8 cellular contexts compared by ENCODE assay signal in genomic region chr15:43509002-43509922, GRCh38. TPM values are rescaled to one million over a fixed set of nuclear protein-coding genes. Genes with fewer than 3 reads are reported as not detected.
DNase-seq lines count a peak whose midpoint lies in the region; ATAC-seq and TF ChIP-seq lines count a peak whose summit lies in the region.

No MANE protein-coding gene starts in this region.

- no peaks in the 10 kb centered on the region for H3K9me3 Mint-ChIP-seq in CD4-positive, CD25-positive, alpha-beta regulatory T cell
- H3K9me3 Mint-ChIP-seq in naive thymus-derived CD4-positive, alpha-beta T cell, result peaks cover 0 to 1% (median 0%) of the 10 kb centered on the region in 11 donors

- 77% methylated on average over 14 of the region's 15 CpGs for WGBS in mammary epithelial cell (ENCODE audit: low coverage, missing lambda C conversion rate)

- peak overlapping the region; percentile 84 to 97 (median 94) for H3K4me3 Mint-ChIP-seq in CD4-positive, CD25-positive, alpha-beta regulatory T cell
- peak overlapping the region; percentile 53 to 100 (median 94) for H3K4me3 Mint-ChIP-seq in naive thymus-derived CD4-positive, alpha-beta T cell

- dilution Hi-C loops in mammary epithelial cell (cut with HindIII; ENCODE audit: low sequenced_read_pairs), result no loop called here

- H3K79me2 ChIP-seq in mammary epithelial cell (ENCODE audit: insufficient read depth, low read length), result no peaks in the 10 kb centered on the region

- H3K36me3 ChIP-seq in CD4-positive, CD25-positive, alpha-beta regulatory T cell (ENCODE audit: control insufficient read depth, insufficient read depth, low read length), result no peaks in the 10 kb centered on the region
- H3K36me3 ChIP-seq in mammary epithelial cell (ENCODE audit: insufficient read depth, low read length), result no peaks in the 10 kb centered on the region
- H3K36me3 ChIP-seq in naive thymus-derived CD4-positive, alpha-beta T cell (ENCODE audit: control insufficient read depth in 2 of 3, insufficient read depth in 3 of 3, low read length in 3 of 3), result no peaks in the 10 kb centered on the region

- H3K4me1 ChIP-seq in CD4-positive, CD25-positive, alpha-beta regulatory T cell (ENCODE audit: control insufficient read depth, insufficient read depth, low read length, poor library complexity, severe bottlenecking), result peaks cover 24% of the 10 kb centered on the region
- H3K4me1 ChIP-seq in mammary epithelial cell (ENCODE audit: insufficient read depth, low read length) (peaks cover 10% of the 10 kb centered on the region), foreskin keratinocyte (no peaks in the 10 kb centered on the region)
- H3K4me1 ChIP-seq in naive thymus-derived CD4-positive, alpha-beta T cell (ENCODE audit: control insufficient read depth in 2 of 2, insufficient read depth in 2 of 2, low read length in 2 of 2), result peaks cover 12 to 15% of the 10 kb centered on the region in 2 donors

- POLR2A ChIA-PET in naive thymus-derived CD4-positive, alpha-beta T cell (lab: Charles Lee), result interaction anchor here (0.5 to 4.0 kb wide), 3 partner anchors 16 to 1892 kb away, joined by 3 to 56 read pairs (median 5); partner anchors contain the start of genes TP53BP1 and ZNF106

- CTCF ChIA-PET in mammary epithelial cell (lab: Charles Lee; ENCODE audit: low non-redundant PET), result interaction anchor here (0.6 kb wide), 1 partner anchor 8 kb away, joined by 3 read pairs; no protein-coding TSS in a partner anchor
- CTCF ChIA-PET in naive thymus-derived CD4-positive, alpha-beta T cell (lab: Charles Lee), result no interaction called here

- H3K9ac ChIP-seq in mammary epithelial cell (ENCODE audit: insufficient read depth, low read length), result no peak overlapping the region

- BruUV-seq in mammary epithelial cell (replicated peaks; lab: Mats Ljungman, UMichigan), result no TSS peak

- peaks cover 9% of the 10 kb centered on the region for H3K27me3 Mint-ChIP-seq in CD4-positive, CD25-positive, alpha-beta regulatory T cell
- peaks cover 0 to 2% (median 0%) of the 10 kb centered on the region in 5 donors for H3K27me3 Mint-ChIP-seq in naive thymus-derived CD4-positive, alpha-beta T cell

- H2AFZ ChIP-seq in mammary epithelial cell (ENCODE audit: low read depth, low read length), result peak overlapping the region; percentile 91

- intact Hi-C loops in mammary epithelial cell (cut with micrococcal nuclease), result no loop called here
- intact Hi-C loops in naive thymus-derived CD4-positive, alpha-beta T cell (cut with micrococcal nuclease), result no loop called here

- peaks cover 0 to 36% (median 26%) of the 10 kb centered on the region in 4 donors for H3K4me1 Mint-ChIP-seq in CD4-positive, CD25-positive, alpha-beta regulatory T cell
- peaks cover 14 to 42% (median 28%) of the 10 kb centered on the region in 7 donors for H3K4me1 Mint-ChIP-seq in naive thymus-derived CD4-positive, alpha-beta T cell

- in situ Hi-C loops in mammary epithelial cell (cut with MboI; ENCODE audit: low sequenced_read_pairs in 2 of 2), result no loop called here

- no peaks in the 10 kb centered on the region for H3K36me3 Mint-ChIP-seq in CD4-positive, CD25-positive, alpha-beta regulatory T cell
- peaks cover 0 to 12% (median 0%) of the 10 kb centered on the region in 5 donors for H3K36me3 Mint-ChIP-seq in naive thymus-derived CD4-positive, alpha-beta T cell

- peak overlapping the region; percentile 26 for H3K4me2 ChIP-seq in mammary epithelial cell (ENCODE audit: insufficient read depth, low read depth, low read length)

- ATAC-seq in CD4-positive, CD25-positive, alpha-beta regulatory T cell (ENCODE audit: low read depth in 2 of 2), result no peak
- ATAC-seq in naive thymus-derived CD4-positive, alpha-beta T cell, result no peak
- ATAC-seq in foreskin keratinocyte, result no peak
- ATAC-seq in HG03520 (IDR thresholded peaks at IDR 0.05; ENCODE audit: unreplicated experiment), result no peak
- no peak for ATAC-seq in GM18861 (IDR thresholded peaks at IDR 0.05; ENCODE audit: unreplicated experiment)

- H3K27ac Mint-ChIP-seq in CD4-positive, CD25-positive, alpha-beta regulatory T cell, result peak overlapping the region; percentile 20 to 98 (median 97)
- peak overlapping the region; percentile 19 to 99 (median 97) for H3K27ac Mint-ChIP-seq in naive thymus-derived CD4-positive, alpha-beta T cell

- H4K20me1 ChIP-seq in mammary epithelial cell (ENCODE audit: insufficient read depth, low read length), result no peaks in the 10 kb centered on the region

- TF ChIP-seq CTCF in mammary epithelial cell (conservative IDR thresholded peaks at IDR 0.05 in 1 of 2, IDR thresholded peaks at IDR 0.05 in 1 of 2; ENCODE audit: extremely low read depth in 1 of 2, insufficient read depth in 1 of 2, low read depth in 1 of 2, low read length in 2 of 2) (no peak), foreskin keratinocyte (conservative IDR thresholded peaks at IDR 0.05) (no peak)

- H3K4me3 ChIP-seq in CD4-positive, CD25-positive, alpha-beta regulatory T cell (ENCODE audit: low read depth, low read length), result peak overlapping the region; percentile 87
- no peak overlapping the region for H3K4me3 ChIP-seq in mammary epithelial cell (replicated peaks in 1 of 3; ENCODE audit: insufficient read depth in 1 of 3, low read depth in 2 of 3, low read length in 3 of 3)
- peak overlapping the region; percentile 26 for H3K4me3 ChIP-seq in naive thymus-derived CD4-positive, alpha-beta T cell (ENCODE audit: low read length)

- peak overlapping the region; percentile 75 for H3K27ac ChIP-seq in CD4-positive, CD25-positive, alpha-beta regulatory T cell (ENCODE audit: insufficient read depth, low read length, poor library complexity, severe bottlenecking)
- H3K27ac ChIP-seq in mammary epithelial cell (ENCODE audit: insufficient read depth, low read depth, low read length) (no peak overlapping the region), foreskin keratinocyte (no peak overlapping the region)
- peak overlapping the region; percentile 76 for H3K27ac ChIP-seq in naive thymus-derived CD4-positive, alpha-beta T cell (ENCODE audit: low read depth, low read length)

- H3K27me3 ChIP-seq in CD4-positive, CD25-positive, alpha-beta regulatory T cell (ENCODE audit: control insufficient read depth, insufficient read depth, low read length), result no peaks in the 10 kb centered on the region
- H3K27me3 ChIP-seq in mammary epithelial cell (ENCODE audit: insufficient read depth, low read length) (no peaks in the 10 kb centered on the region), foreskin keratinocyte (peaks cover 22% of the 10 kb centered on the region)
- H3K27me3 ChIP-seq in naive thymus-derived CD4-positive, alpha-beta T cell (ENCODE audit: control insufficient read depth in 2 of 2, insufficient read depth in 2 of 2, low read length in 2 of 2), result no peaks in the 10 kb centered on the region

- no peak for DNase-seq in CD4-positive, CD25-positive, alpha-beta regulatory T cell
- peak; percentile 49 for DNase-seq in M059J (ENCODE audit: low read depth)
- DNase-seq in mammary epithelial cell, result no peak
- DNase-seq in naive thymus-derived CD4-positive, alpha-beta T cell, result no peak
- DNase-seq in germinal center (ENCODE audit: low spot score), result no peak
- DNase-seq in foreskin keratinocyte, result no peak

- no peaks in the 10 kb centered on the region for H3K9me3 ChIP-seq in CD4-positive, CD25-positive, alpha-beta regulatory T cell (ENCODE audit: control insufficient read depth in 2 of 2, low read length in 2 of 2)
- no peaks in the 10 kb centered on the region for H3K9me3 ChIP-seq in mammary epithelial cell (replicated peaks; ENCODE audit: insufficient read depth, low read length)
- H3K9me3 ChIP-seq in naive thymus-derived CD4-positive, alpha-beta T cell (ENCODE audit: control insufficient read depth in 2 of 3, low read length in 3 of 3), result no peaks in the 10 kb centered on the region

RNA-seq across cellular contexts. Expression of gene MAP1A, which starts 8.1 kb away (rescaled TPM):
- 1.7 TPM for total RNA-seq in CD4-positive, CD25-positive, alpha-beta regulatory T cell
- under 1 TPM in 3 of 4 donors, not detected in 1; 0.01 to 0.16 (median 0.03) TPM for polyA plus RNA-seq in CD4-positive, CD25-positive, alpha-beta regulatory T cell
- 1.7 and 3.8 TPM in 2 replicates for total RNA-seq in M059J (2014; rRNA removed; shearing (Covaris generic))
- total RNA-seq in mammary epithelial cell, result 10 to 100 TPM in 1 of 2 donors, under 1 TPM in 1; 0.52 to 12.2 TPM
- polyA plus RNA-seq in mammary epithelial cell, result 1.1 TPM
- 3.8 TPM for polyA minus RNA-seq in mammary epithelial cell
- total RNA-seq in naive thymus-derived CD4-positive, alpha-beta T cell, result 10 to 100 TPM in 1 of 5 experiments, 1 to 10 TPM in 2, under 1 TPM in 2; 0.30 to 13.6 (median 1.4) TPM
- polyA plus RNA-seq in naive thymus-derived CD4-positive, alpha-beta T cell, result under 1 TPM; 0.22 to 0.24 TPM
- total RNA-seq in foreskin keratinocyte, result 0.24 and 0.28 TPM in 2 replicates
- 0.04 and 0.08 TPM in 2 replicates for polyA plus RNA-seq in foreskin keratinocyte

RNA-seq across cellular contexts. Expression of gene TP53BP1, which starts 16.3 kb away (rescaled TPM):
- total RNA-seq in CD4-positive, CD25-positive, alpha-beta regulatory T cell, result 42.1 TPM
- 1 to 10 TPM; 3.9 to 7.9 (median 6.0) TPM for polyA plus RNA-seq in CD4-positive, CD25-positive, alpha-beta regulatory T cell
- 31.0 and 40.6 TPM in 2 replicates for total RNA-seq in M059J (2014; rRNA removed; shearing (Covaris generic))
- total RNA-seq in mammary epithelial cell (10 to 100 TPM; 41.7 to 68.7 TPM), foreskin keratinocyte (31.5 and 33.0 TPM in 2 replicates)
- polyA plus RNA-seq in mammary epithelial cell (23.6 TPM), foreskin keratinocyte (13.1 and 13.3 TPM in 2 replicates)
- 44.6 TPM for polyA minus RNA-seq in mammary epithelial cell
- total RNA-seq in naive thymus-derived CD4-positive, alpha-beta T cell, result 10 to 100 TPM; 34.5 to 41.6 (median 40.6) TPM
- 10 to 100 TPM in 1 of 2 donors, 1 to 10 TPM in 1; 9.3 to 13.5 TPM for polyA plus RNA-seq in naive thymus-derived CD4-positive, alpha-beta T cell

Comparison
In these comparisons a context has a peak if more than half of its experiments do, and no peak if none do; other contexts are left out.
1. H3K27ac ChIP-seq: peak in CD4-positive, CD25-positive, alpha-beta regulatory T cell (single experiment) and naive thymus-derived CD4-positive, alpha-beta T cell (single experiment); none in mammary epithelial cell (single experiment) and foreskin keratinocyte (single experiment).
2. H3K4me3 ChIP-seq: peak in CD4-positive, CD25-positive, alpha-beta regulatory T cell (single experiment) and naive thymus-derived CD4-positive, alpha-beta T cell (single experiment); none in mammary epithelial cell (0 of 3).